In genomic region chr20:62793757-62794006, GRCh38 we compare ENCODE assay signal across 8 cellular contexts. TPM values are rescaled to one million over a fixed set of nuclear protein-coding genes. Genes with fewer than 3 reads are reported as not detected.
A peak's percentile ranks its signal among the peaks of the same experiment; 100 is the strongest.
DNase-seq lines count a peak whose midpoint lies in the region; ATAC-seq and TF ChIP-seq lines count a peak whose summit lies in the region.

No MANE protein-coding gene starts in this region.

- peaks cover 7% of the 10 kb centered on the region; the same call in 1 of the 2 replicates for H3K4me1 ChIP-seq in BE2C

- H3K9me2 ChIP-seq in neural cell (ENCODE audit: insufficient read depth, low read length), result no peaks in the 10 kb centered on the region

- no peak for TF ChIP-seq CTCF in BE2C (IDR thresholded peaks at IDR 0.05; ENCODE audit: low read depth, low read length)
- no peak for TF ChIP-seq CTCF in choroid plexus epithelial cell (conservative IDR thresholded peaks at IDR 0.05; ENCODE audit: low read depth, low read length)
- TF ChIP-seq CTCF in neural cell (IDR thresholded peaks at IDR 0.05; ENCODE audit: poor library complexity, severe bottlenecking), result no peak

- peak overlapping the region; percentile 2 for H3K9ac ChIP-seq in neural cell (ENCODE audit: low read length)

- H3K4me3 ChIP-seq in BE2C (ENCODE audit: low read depth, low read length) (peak overlapping the region; percentile 27; the same call in 1 of the 2 replicates), choroid plexus epithelial cell (ENCODE audit: low read depth, low read length) (peak overlapping the region; percentile 45), neural cell (ENCODE audit: low read length) (peak overlapping the region; percentile 72)
- peak overlapping the region; percentile 47 for H3K4me3 ChIP-seq in Jurkat, Clone E6-1 (ENCODE audit: low read length)

- no peak for TF ChIP-seq RAD21 in neural cell (conservative IDR thresholded peaks at IDR 0.05)

- H3F3A ChIP-seq in neural cell (ENCODE audit: insufficient read depth, low read length, poor library complexity, severe bottlenecking), result no peaks in the 10 kb centered on the region

- H3K27me3 ChIP-seq in BE2C (no peaks in the 10 kb centered on the region), neural cell (ENCODE audit: insufficient read depth, low read depth, low read length) (no peaks in the 10 kb centered on the region)

- H3K36me3 ChIP-seq in BE2C (peaks cover 11% of the 10 kb centered on the region), neural cell (ENCODE audit: insufficient read depth, low read length) (no peaks in the 10 kb centered on the region)

- H3K79me2 ChIP-seq in neural cell (replicated peaks; ENCODE audit: insufficient read depth, low read length), result peaks cover 3% of the 10 kb centered on the region

- H2AFZ ChIP-seq in neural cell (ENCODE audit: low read depth, low read length), result no peak overlapping the region

- ATAC-seq in HG02798 (IDR thresholded peaks at IDR 0.05; ENCODE audit: poor library complexity, unreplicated experiment), result no peak

- no peak for TF ChIP-seq EP300 in neural cell (conservative IDR thresholded peaks at IDR 0.05; ENCODE audit: poor library complexity, severe bottlenecking)

- H3K27ac ChIP-seq in neural cell (ENCODE audit: low read length), result no peak overlapping the region

- no peak overlapping the region for H3K4me2 ChIP-seq in neural cell (ENCODE audit: low read length)

- DNase-seq in BE2C (no peak), choroid plexus epithelial cell (ENCODE audit: low read depth) (no peak), SKM-1 treated with dmso at 0.1 percent for 144 hours (lab: John Stamatoyannopoulos, UW; ENCODE audit: unreplicated experiment) (no peak), DMS153 treated with DMSO at 0.1 percent for 48 hours (lab: John Stamatoyannopoulos, UW; ENCODE audit: unreplicated experiment) (no peak), islet precursor cell (no peak)
- DNase-seq in Jurkat, Clone E6-1 (ENCODE audit: low read depth, low spot score), result no peak

- H3K9me3 ChIP-seq in BE2C (no peaks in the 10 kb centered on the region), neural cell (ENCODE audit: low read length) (no peaks in the 10 kb centered on the region)

- no peaks in the 10 kb centered on the region for H4K20me1 ChIP-seq in neural cell (ENCODE audit: insufficient read depth)

TF ChIP-seq in neural cell, 6 proteins besides CTCF, POLR2A, EP300 and RAD21:
- TF ChIP-seq SMC3 (conservative IDR thresholded peaks at IDR 0.05; ENCODE audit: poor library complexity), result no peak
- TF ChIP-seq EZH2 (IDR thresholded peaks at IDR 0.05; ENCODE audit: borderline replicate concordance, insufficient read depth, low read length, poor library complexity, severe bottlenecking), result no peak
- TF ChIP-seq MXI1 (conservative IDR thresholded peaks at IDR 0.05; ENCODE audit: poor library complexity, severe bottlenecking), result no peak
- TF ChIP-seq, protein P1, sequence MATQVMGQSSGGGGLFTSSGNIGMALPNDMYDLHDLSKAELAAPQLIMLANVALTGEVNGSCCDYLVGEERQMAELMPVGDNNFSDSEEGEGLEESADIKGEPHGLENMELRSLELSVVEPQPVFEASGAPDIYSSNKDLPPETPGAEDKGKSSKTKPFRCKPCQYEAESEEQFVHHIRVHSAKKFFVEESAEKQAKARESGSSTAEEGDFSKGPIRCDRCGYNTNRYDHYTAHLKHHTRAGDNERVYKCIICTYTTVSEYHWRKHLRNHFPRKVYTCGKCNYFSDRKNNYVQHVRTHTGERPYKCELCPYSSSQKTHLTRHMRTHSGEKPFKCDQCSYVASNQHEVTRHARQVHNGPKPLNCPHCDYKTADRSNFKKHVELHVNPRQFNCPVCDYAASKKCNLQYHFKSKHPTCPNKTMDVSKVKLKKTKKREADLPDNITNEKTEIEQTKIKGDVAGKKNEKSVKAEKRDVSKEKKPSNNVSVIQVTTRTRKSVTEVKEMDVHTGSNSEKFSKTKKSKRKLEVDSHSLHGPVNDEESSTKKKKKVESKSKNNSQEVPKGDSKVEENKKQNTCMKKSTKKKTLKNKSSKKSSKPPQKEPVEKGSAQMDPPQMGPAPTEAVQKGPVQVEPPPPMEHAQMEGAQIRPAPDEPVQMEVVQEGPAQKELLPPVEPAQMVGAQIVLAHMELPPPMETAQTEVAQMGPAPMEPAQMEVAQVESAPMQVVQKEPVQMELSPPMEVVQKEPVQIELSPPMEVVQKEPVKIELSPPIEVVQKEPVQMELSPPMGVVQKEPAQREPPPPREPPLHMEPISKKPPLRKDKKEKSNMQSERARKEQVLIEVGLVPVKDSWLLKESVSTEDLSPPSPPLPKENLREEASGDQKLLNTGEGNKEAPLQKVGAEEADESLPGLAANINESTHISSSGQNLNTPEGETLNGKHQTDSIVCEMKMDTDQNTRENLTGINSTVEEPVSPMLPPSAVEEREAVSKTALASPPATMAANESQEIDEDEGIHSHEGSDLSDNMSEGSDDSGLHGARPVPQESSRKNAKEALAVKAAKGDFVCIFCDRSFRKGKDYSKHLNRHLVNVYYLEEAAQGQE (IDR thresholded peaks at IDR 0.05; ENCODE audit: borderline replicate concordance), result no peak
- no peak for TF ChIP-seq POLR2AphosphoS5 (IDR thresholded peaks at IDR 0.05)
- TF ChIP-seq TAF1 (IDR thresholded peaks at IDR 0.05; ENCODE audit: low read depth), result no peak

RNA-seq across cellular contexts. Expression of gene MRGBP, which starts 2.6 kb away (rescaled TPM):
- polyA plus RNA-seq in BE2C (2012; ENCODE audit: insufficient read depth, insufficient read length, low read depth), result 28.1 TPM
- 27.3 TPM for polyA plus RNA-seq in Jurkat, Clone E6-1 (2012; ENCODE audit: insufficient read depth, insufficient read length)
- polyA plus RNA-seq in neural cell, result 20.1 and 24.1 TPM in 2 replicates
- 23.3 and 24.1 TPM in 2 replicates for polyA minus RNA-seq in neural cell

RNA-seq across cellular contexts. Expression of gene OGFR, which starts 11.0 kb away (rescaled TPM):
- polyA plus RNA-seq in BE2C (2012; ENCODE audit: insufficient read depth, insufficient read length, low read depth), result 138 TPM
- 50.7 TPM for polyA plus RNA-seq in Jurkat, Clone E6-1 (2012; ENCODE audit: insufficient read depth, insufficient read length)
- 15.6 and 23.3 TPM in 2 replicates for polyA plus RNA-seq in neural cell
- 22.3 and 26.5 TPM in 2 replicates for polyA minus RNA-seq in neural cell

RNA-seq across cellular contexts. Expression of gene COL9A3, which starts 23.2 kb away (rescaled TPM):
- polyA plus RNA-seq in BE2C (2012; ENCODE audit: insufficient read depth, insufficient read length, low read depth), result 5.9 TPM
- polyA plus RNA-seq in Jurkat, Clone E6-1 (2012; ENCODE audit: insufficient read depth, insufficient read length), result 18.6 TPM
- polyA plus RNA-seq in neural cell, result 1.0 and 3.1 TPM in 2 replicates
- 0.58 TPM in 1 of 2 replicates, not detected in the other for polyA minus RNA-seq in neural cell
